1 cellular context compared by ENCODE assay signal in the genomic region with DNA sequence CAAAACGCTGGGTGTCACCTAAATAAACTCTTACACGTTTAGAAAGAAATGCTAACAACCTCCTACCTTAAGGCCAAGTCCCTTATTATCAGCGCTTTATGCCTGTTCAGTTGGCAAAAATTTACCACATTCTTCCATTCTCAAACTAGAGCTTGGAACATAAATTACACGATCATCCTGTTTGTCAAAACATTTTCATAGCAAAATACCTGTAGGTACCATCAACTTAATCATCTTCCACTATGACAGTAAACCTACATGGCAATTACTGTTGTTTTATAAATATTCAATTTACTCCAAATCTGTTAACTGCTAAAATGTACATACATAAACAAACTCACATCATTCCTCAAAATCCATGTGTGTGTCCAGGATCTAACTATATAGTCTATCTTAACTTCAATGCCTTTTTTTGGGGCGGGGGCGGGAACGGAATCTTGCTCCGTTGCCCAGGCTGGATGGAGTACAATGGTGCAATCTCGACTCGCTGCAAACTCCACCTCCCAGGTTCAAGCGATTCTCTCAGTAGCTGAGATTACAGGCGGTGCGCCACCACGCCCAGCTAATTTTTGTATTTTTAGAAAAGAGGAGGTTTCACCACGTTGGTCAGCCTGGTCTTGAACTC.
TF ChIP-seq lines count a peak whose summit lies in the region.

No MANE protein-coding gene starts in this region.

TF ChIP-seq in HepG2, 621 proteins besides CTCF, POLR2A, EP300 and RAD21 (continues in another document):
- TF ChIP-seq ZBTB38 (CRISPR knock-in tag; IDR thresholded peaks at IDR 0.05) (peak; percentile 89), ZHX1 (CRISPR knock-in tag; IDR thresholded peaks at IDR 0.05; ENCODE audit: low read depth) (no peak), FOXO1 (CRISPR knock-in tag; IDR thresholded peaks at IDR 0.05) (no peak), RBM22 (optimal IDR thresholded peaks at IDR 0.05; ENCODE audit: low read length) (peak; percentile 79), CENPBD1 (CRISPR knock-in tag; IDR thresholded peaks at IDR 0.05; ENCODE audit: borderline replicate concordance, low read depth) (no peak), POLR2AphosphoS5 (IDR thresholded peaks at IDR 0.05; ENCODE audit: low read depth, low read length) (peak; percentile 57; the same call in 1 of the 2 replicates), FOSL2 (CRISPR knock-in tag; IDR thresholded peaks at IDR 0.05) (no peak), MEF2D (CRISPR knock-in tag; IDR thresholded peaks at IDR 0.05) (no peak), POLR2G (IDR thresholded peaks at IDR 0.05; ENCODE audit: low read depth, low read length) (peak; percentile 78), ZNF468 (CRISPR knock-in tag; IDR thresholded peaks at IDR 0.05) (no peak), POLR2AphosphoS2 (IDR thresholded peaks at IDR 0.05; ENCODE audit: low read depth, low read length) (peak; percentile 86; the same call in 1 of the 2 replicates), ZSCAN30 (CRISPR knock-in tag; IDR thresholded peaks at IDR 0.05) (no peak), PHF5A (CRISPR knock-in tag; IDR thresholded peaks at IDR 0.05; ENCODE audit: low read depth, unreplicated experiment) (no peak), SMYD3 (CRISPR knock-in tag; IDR thresholded peaks at IDR 0.05) (no peak), SSRP1 (CRISPR knock-in tag; IDR thresholded peaks at IDR 0.05) (0 out of 2 replicates have a peak, but pooled peaks have one; percentile 88), BRCA1 (CRISPR knock-in tag; IDR thresholded peaks at IDR 0.05) (no peak), CHD4 (IDR thresholded peaks at IDR 0.05; ENCODE audit: borderline replicate concordance, low read length) (no peak), PLRG1 (conservative IDR thresholded peaks at IDR 0.05) (no peak), ZBTB14 (CRISPR knock-in tag; IDR thresholded peaks at IDR 0.05) (no peak), ZNF207 (IDR thresholded peaks at IDR 0.05; ENCODE audit: borderline replicate concordance) (no peak), ZNF674 (CRISPR knock-in tag; IDR thresholded peaks at IDR 0.05; ENCODE audit: low read depth) (no peak), ZSCAN22 (CRISPR knock-in tag; IDR thresholded peaks at IDR 0.05) (no peak), ZBTB4 (CRISPR knock-in tag; IDR thresholded peaks at IDR 0.05; ENCODE audit: borderline replicate concordance) (peak; percentile 57; the same call in 1 of the 2 replicates), ZNF709 (CRISPR knock-in tag; IDR thresholded peaks at IDR 0.05) (no peak), ZSCAN31 (CRISPR knock-in tag; IDR thresholded peaks at IDR 0.05; ENCODE audit: low read depth) (no peak), PRDM15 (CRISPR knock-in tag; IDR thresholded peaks at IDR 0.05) (no peak), MTA1 (CRISPR knock-in tag; IDR thresholded peaks at IDR 0.05; ENCODE audit: borderline replicate concordance) (no peak), KMT2B (CRISPR knock-in tag; IDR thresholded peaks at IDR 0.05) (no peak), MXI1 (IDR thresholded peaks at IDR 0.05; ENCODE audit: borderline replicate concordance, low read depth, low read length) (no peak), ARID2 (CRISPR knock-in tag; IDR thresholded peaks at IDR 0.05; ENCODE audit: borderline replicate concordance) (peak; percentile 58; the same call in 1 of the 2 replicates), GLMP (CRISPR knock-in tag; IDR thresholded peaks at IDR 0.05; ENCODE audit: borderline replicate concordance) (no peak), AGO1 (IDR thresholded peaks at IDR 0.05; ENCODE audit: low read depth, low read length, poor library complexity, severe bottlenecking) (no peak), KAT7 (CRISPR knock-in tag; IDR thresholded peaks at IDR 0.05; ENCODE audit: borderline replicate concordance) (no peak)
- TF ChIP-seq, protein P1, sequence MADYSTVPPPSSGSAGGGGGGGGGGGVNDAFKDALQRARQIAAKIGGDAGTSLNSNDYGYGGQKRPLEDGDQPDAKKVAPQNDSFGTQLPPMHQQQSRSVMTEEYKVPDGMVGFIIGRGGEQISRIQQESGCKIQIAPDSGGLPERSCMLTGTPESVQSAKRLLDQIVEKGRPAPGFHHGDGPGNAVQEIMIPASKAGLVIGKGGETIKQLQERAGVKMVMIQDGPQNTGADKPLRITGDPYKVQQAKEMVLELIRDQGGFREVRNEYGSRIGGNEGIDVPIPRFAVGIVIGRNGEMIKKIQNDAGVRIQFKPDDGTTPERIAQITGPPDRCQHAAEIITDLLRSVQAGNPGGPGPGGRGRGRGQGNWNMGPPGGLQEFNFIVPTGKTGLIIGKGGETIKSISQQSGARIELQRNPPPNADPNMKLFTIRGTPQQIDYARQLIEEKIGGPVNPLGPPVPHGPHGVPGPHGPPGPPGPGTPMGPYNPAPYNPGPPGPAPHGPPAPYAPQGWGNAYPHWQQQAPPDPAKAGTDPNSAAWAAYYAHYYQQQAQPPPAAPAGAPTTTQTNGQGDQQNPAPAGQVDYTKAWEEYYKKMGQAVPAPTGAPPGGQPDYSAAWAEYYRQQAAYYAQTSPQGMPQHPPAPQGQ (CRISPR knock-in tag; IDR thresholded peaks at IDR 0.05; ENCODE audit: borderline replicate concordance), result no peak
- TF ChIP-seq, protein P2, sequence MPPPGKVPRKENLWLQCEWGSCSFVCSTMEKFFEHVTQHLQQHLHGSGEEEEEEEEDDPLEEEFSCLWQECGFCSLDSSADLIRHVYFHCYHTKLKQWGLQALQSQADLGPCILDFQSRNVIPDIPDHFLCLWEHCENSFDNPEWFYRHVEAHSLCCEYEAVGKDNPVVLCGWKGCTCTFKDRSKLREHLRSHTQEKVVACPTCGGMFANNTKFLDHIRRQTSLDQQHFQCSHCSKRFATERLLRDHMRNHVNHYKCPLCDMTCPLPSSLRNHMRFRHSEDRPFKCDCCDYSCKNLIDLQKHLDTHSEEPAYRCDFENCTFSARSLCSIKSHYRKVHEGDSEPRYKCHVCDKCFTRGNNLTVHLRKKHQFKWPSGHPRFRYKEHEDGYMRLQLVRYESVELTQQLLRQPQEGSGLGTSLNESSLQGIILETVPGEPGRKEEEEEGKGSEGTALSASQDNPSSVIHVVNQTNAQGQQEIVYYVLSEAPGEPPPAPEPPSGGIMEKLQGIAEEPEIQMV (CRISPR knock-in tag; IDR thresholded peaks at IDR 0.05; ENCODE audit: low read depth), result no peak
- TF ChIP-seq, protein P3, sequence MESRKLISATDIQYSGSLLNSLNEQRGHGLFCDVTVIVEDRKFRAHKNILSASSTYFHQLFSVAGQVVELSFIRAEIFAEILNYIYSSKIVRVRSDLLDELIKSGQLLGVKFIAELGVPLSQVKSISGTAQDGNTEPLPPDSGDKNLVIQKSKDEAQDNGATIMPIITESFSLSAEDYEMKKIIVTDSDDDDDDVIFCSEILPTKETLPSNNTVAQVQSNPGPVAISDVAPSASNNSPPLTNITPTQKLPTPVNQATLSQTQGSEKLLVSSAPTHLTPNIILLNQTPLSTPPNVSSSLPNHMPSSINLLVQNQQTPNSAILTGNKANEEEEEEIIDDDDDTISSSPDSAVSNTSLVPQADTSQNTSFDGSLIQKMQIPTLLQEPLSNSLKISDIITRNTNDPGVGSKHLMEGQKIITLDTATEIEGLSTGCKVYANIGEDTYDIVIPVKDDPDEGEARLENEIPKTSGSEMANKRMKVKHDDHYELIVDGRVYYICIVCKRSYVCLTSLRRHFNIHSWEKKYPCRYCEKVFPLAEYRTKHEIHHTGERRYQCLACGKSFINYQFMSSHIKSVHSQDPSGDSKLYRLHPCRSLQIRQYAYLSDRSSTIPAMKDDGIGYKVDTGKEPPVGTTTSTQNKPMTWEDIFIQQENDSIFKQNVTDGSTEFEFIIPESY (CRISPR knock-in tag; IDR thresholded peaks at IDR 0.05), result peak; percentile 67; the same call in 1 of the 2 replicates
